21 cellular contexts compared by ENCODE assay signal in the genomic region with DNA sequence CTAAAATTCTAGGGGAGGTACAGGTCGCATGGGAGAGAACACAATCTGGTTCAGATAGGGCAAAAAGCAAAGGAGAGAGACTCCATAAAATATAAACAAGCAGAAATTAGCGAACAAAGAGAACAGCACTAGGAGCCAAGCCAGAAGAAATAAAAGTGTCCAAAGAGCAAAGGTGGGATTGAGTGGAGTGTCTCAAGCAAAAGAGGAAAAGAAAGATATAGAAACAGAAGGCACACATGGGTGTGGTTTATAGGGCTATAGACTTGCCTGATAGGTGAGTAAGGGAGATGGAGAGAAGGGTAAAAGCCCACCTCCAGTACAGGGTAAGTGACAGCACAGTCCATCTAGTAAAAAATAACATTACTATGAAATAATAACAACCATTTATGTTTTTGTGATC.
"Had no signal": no experiment of that assay in that cellular context is flagged by ENCODE, and none has a peak within 500 bp of the region (broad histone marks: within the 10 kb centered on the region; RNA-seq: fewer than 3 reads in every experiment).

No MANE protein-coding gene starts in this region.

- DNase-seq: Kasumi-1, MM.1S, NCI-H1092 treated with DMSO at 0.1 percent for 48 hours, NCI-H1436, NCI-H187, NCI-H2029, NCI-H2081 treated with DMSO at 0.1 percent for 48 hours, NCI-H2171 treated with DMSO at 0.1 percent for 48 hours, NCI-H510A, NCI-H524 treated with DMSO at 0.1 percent for 48 hours, NCI-H69, NCI-H774, Right ventricle myocardium superior, RPMI8226, SIG-M5 had no signal

- H3K9me3 ChIP-seq: SJSA1 had no signal

- H3K27me3 ChIP-seq: SJSA1 had no signal

- H3K9me3 Mint-ChIP-seq: IgD-negative memory B cell had no signal

- H3K4me1 ChIP-seq: SJSA1 had no signal

- H3K9ac ChIP-seq: KMS-11 had no signal

- H3K4me3 Mint-ChIP-seq: IgD-negative memory B cell had no signal

- H3K4me3 ChIP-seq: K562, SJSA1, SK-N-MC had no signal

- H3K36me3 ChIP-seq: SJSA1 had no signal

- H3K27ac Mint-ChIP-seq: IgD-negative memory B cell had no signal

- H3K36me3 Mint-ChIP-seq: IgD-negative memory B cell had no signal

- H3K4me1 Mint-ChIP-seq: IgD-negative memory B cell had no signal

- ATAC-seq: K562 had no signal

- H3K27ac ChIP-seq: HL-60, SJSA1, SK-N-MC had no signal
